ENCODE assay signal across 14 cellular contexts in genomic region chr20:1721687-1722512, GRCh38.
DNase-seq lines count a peak whose midpoint lies in the region; ATAC-seq and TF ChIP-seq lines count a peak whose summit lies in the region.
"Had no signal": no experiment of that assay in that cellular context is flagged by ENCODE, and none has a peak within 500 bp of the region (broad histone marks: within the 10 kb centered on the region; RNA-seq: fewer than 3 reads in every experiment).

No MANE protein-coding gene starts in this region.

- H3K36me3 Mint-ChIP-seq in activated CD8-positive, alpha-beta T cell treated with anti-CD3 and anti-CD28 coated beads for 36 hours (ENCODE audit: low read depth) = no peaks in the 10 kb centered on the region
- peaks cover 2% of the 10 kb centered on the region for H3K36me3 Mint-ChIP-seq in activated CD8-positive, alpha-beta T cell treated with anti-CD3 and anti-CD28 coated beads, Interleukin-2, amount 10 ng/mL, durations not matched to agents 7 days and 5 days (ENCODE audit: low read depth)
- H3K36me3 Mint-ChIP-seq in stimulated activated effector memory CD8-positive, alpha-beta T cell treated with anti-CD3 and anti-CD28 coated beads, Interleukin-12 subunit alpha, Interleukin-12 subunit beta, amount 100 ng/mL, for 72 hours = no peaks in the 10 kb centered on the region

- H3K9me3 Mint-ChIP-seq in activated CD8-positive, alpha-beta T cell treated with anti-CD3 and anti-CD28 coated beads for 36 hours = peaks cover 7% of the 10 kb centered on the region
- H3K9me3 Mint-ChIP-seq in activated CD8-positive, alpha-beta T cell treated with anti-CD3 and anti-CD28 coated beads, Interleukin-2, amount 10 ng/mL, durations not matched to agents 7 days and 5 days (ENCODE audit: insufficient read depth) = peaks cover 5% of the 10 kb centered on the region
- H3K9me3 Mint-ChIP-seq in stimulated activated effector memory CD8-positive, alpha-beta T cell treated with anti-CD3 and anti-CD28 coated beads, Interleukin-12 subunit alpha, Interleukin-12 subunit beta, amount 100 ng/mL, for 72 hours = peaks cover 5% of the 10 kb centered on the region

- H3K27ac Mint-ChIP-seq in activated CD8-positive, alpha-beta T cell treated with anti-CD3 and anti-CD28 coated beads for 36 hours = no peak overlapping the region
- no peak overlapping the region for H3K27ac Mint-ChIP-seq in activated CD8-positive, alpha-beta T cell treated with anti-CD3 and anti-CD28 coated beads, Interleukin-2, amount 10 ng/mL, durations not matched to agents 7 days and 5 days
- no peak overlapping the region for H3K27ac Mint-ChIP-seq in stimulated activated effector memory CD8-positive, alpha-beta T cell treated with anti-CD3 and anti-CD28 coated beads, Interleukin-12 subunit alpha, Interleukin-12 subunit beta, amount 100 ng/mL, for 72 hours
- H3K27ac Mint-ChIP-seq: activated T-helper 1 cell treated with anti-CD3 and anti-CD28 coated beads, Interleukin-12 subunit alpha, Interleukin-12 subunit beta, Interleukin-2, Interleukin-4 antibody, amounts not matched to agents 30 ng/mL and 10 ng/mL and 1 ng/mL, durations not matched to agents 14 hours and 24 hours and 36 hours had no signal

- TF ChIP-seq CTCF in activated CD8-positive, alpha-beta T cell treated with anti-CD3 and anti-CD28 coated beads for 36 hours (IDR thresholded peaks at IDR 0.05) = no peak

- H3K27me3 Mint-ChIP-seq in activated CD8-positive, alpha-beta T cell treated with anti-CD3 and anti-CD28 coated beads for 36 hours = no peaks in the 10 kb centered on the region
- H3K27me3 Mint-ChIP-seq in activated CD8-positive, alpha-beta T cell treated with anti-CD3 and anti-CD28 coated beads, Interleukin-2, amount 10 ng/mL, durations not matched to agents 7 days and 5 days (ENCODE audit: low read depth) = no peaks in the 10 kb centered on the region

- CTCF ChIA-PET in activated CD8-positive, alpha-beta T cell treated with anti-CD3 and anti-CD28 coated beads for 36 hours (lab: Charles Lee) = interaction anchor here (1.1 to 2.8 kb wide), 3 partner anchors 43 to 218 kb away, joined by 3 to 10 read pairs (median 6); no protein-coding TSS in a partner anchor
- CTCF ChIA-PET in activated CD8-positive, alpha-beta T cell treated with anti-CD3 and anti-CD28 coated beads, Interleukin-2, amount 10 ng/mL, durations not matched to agents 7 days and 5 days (lab: Charles Lee) = interaction anchor here (1.1 to 2.3 kb wide), 2 partner anchors 55 to 213 kb away, joined by 3 to 7 read pairs; no protein-coding TSS in a partner anchor
- CTCF ChIA-PET in HEK293T (lab: Yijun Ruan, JAX) = no interaction called here

- DNase-seq in activated CD8-positive, alpha-beta T cell treated with anti-CD3 and anti-CD28 coated beads for 36 hours = peak; percentile 39
- no peak for DNase-seq in activated CD8-positive, alpha-beta T cell treated with anti-CD3 and anti-CD28 coated beads, Interleukin-2, amount 10 ng/mL, durations not matched to agents 7 days and 5 days
- DNase-seq in RPMI8226 = peak; percentile 87
- DNase-seq in stimulated activated effector memory CD8-positive, alpha-beta T cell treated with anti-CD3 and anti-CD28 coated beads, Interleukin-12 subunit alpha, Interleukin-12 subunit beta, amount 100 ng/mL, for 72 hours (ENCODE audit: low spot score in 2 of 2) = no peak
- DNase-seq in HEK293T (ENCODE audit: extremely low spot score) = no peak
- DNase-seq in COLO668 (lab: John Stamatoyannopoulos, UW; ENCODE audit: unreplicated experiment) = no peak
- DNase-seq in NCI-H446 treated with DMSO at 0.1 percent for 48 hours (lab: John Stamatoyannopoulos, UW) = no peak
- DNase-seq: kidney, NCI-H2029 treated with DMSO at 0.1 percent for 48 hours, NCI-H774, upper lobe of left lung had no signal

- intact Hi-C loops in activated CD8-positive, alpha-beta T cell treated with anti-CD3 and anti-CD28 coated beads for 36 hours (cut with micrococcal nuclease) = no loop called here

- H3K4me3 Mint-ChIP-seq in activated CD8-positive, alpha-beta T cell treated with anti-CD3 and anti-CD28 coated beads for 36 hours = no peak overlapping the region
- H3K4me3 Mint-ChIP-seq in activated CD8-positive, alpha-beta T cell treated with anti-CD3 and anti-CD28 coated beads, Interleukin-2, amount 10 ng/mL, durations not matched to agents 7 days and 5 days = no peak overlapping the region
- H3K4me3 Mint-ChIP-seq in stimulated activated effector memory CD8-positive, alpha-beta T cell treated with anti-CD3 and anti-CD28 coated beads, Interleukin-12 subunit alpha, Interleukin-12 subunit beta, amount 100 ng/mL, for 72 hours = no peak overlapping the region
- H3K4me3 Mint-ChIP-seq: activated T-helper 1 cell treated with anti-CD3 and anti-CD28 coated beads, Interleukin-12 subunit alpha, Interleukin-12 subunit beta, Interleukin-2, Interleukin-4 antibody, amounts not matched to agents 30 ng/mL and 10 ng/mL and 1 ng/mL, durations not matched to agents 14 hours and 24 hours and 36 hours had no signal

- ATAC-seq in activated CD8-positive, alpha-beta T cell treated with anti-CD3 and anti-CD28 coated beads for 36 hours = peak; percentile 73
- ATAC-seq in activated CD8-positive, alpha-beta T cell treated with anti-CD3 and anti-CD28 coated beads, Interleukin-2, amount 10 ng/mL, durations not matched to agents 7 days and 5 days = no peak
- ATAC-seq in HG02870 (IDR thresholded peaks at IDR 0.05; ENCODE audit: unreplicated experiment) = peak; percentile 71
- peak; percentile 56 for ATAC-seq in stimulated activated effector memory CD8-positive, alpha-beta T cell treated with anti-CD3 and anti-CD28 coated beads, Interleukin-12 subunit alpha, Interleukin-12 subunit beta, amount 100 ng/mL, for 72 hours
- ATAC-seq: K562 had no signal

- POLR2A ChIA-PET in activated CD8-positive, alpha-beta T cell treated with anti-CD3 and anti-CD28 coated beads for 36 hours (lab: Charles Lee) = interaction anchor here (1.0 kb wide), 1 partner anchor 57 kb away, joined by 3 read pairs; no protein-coding TSS in a partner anchor
- POLR2A ChIA-PET in activated CD8-positive, alpha-beta T cell treated with anti-CD3 and anti-CD28 coated beads, Interleukin-2, amount 10 ng/mL, durations not matched to agents 7 days and 5 days (lab: Charles Lee) = no interaction called here
- POLR2A ChIA-PET in HEK293T (lab: Yijun Ruan, JAX) = no interaction called here

- H3K4me1 Mint-ChIP-seq in activated CD8-positive, alpha-beta T cell treated with anti-CD3 and anti-CD28 coated beads for 36 hours (ENCODE audit: low read depth) = peaks cover 18% of the 10 kb centered on the region
- peaks cover 16% of the 10 kb centered on the region for H3K4me1 Mint-ChIP-seq in activated CD8-positive, alpha-beta T cell treated with anti-CD3 and anti-CD28 coated beads, Interleukin-2, amount 10 ng/mL, durations not matched to agents 7 days and 5 days (ENCODE audit: low read depth)
- H3K4me1 Mint-ChIP-seq in stimulated activated effector memory CD8-positive, alpha-beta T cell treated with anti-CD3 and anti-CD28 coated beads, Interleukin-12 subunit alpha, Interleukin-12 subunit beta, amount 100 ng/mL, for 72 hours = peaks cover 4% of the 10 kb centered on the region

TF ChIP-seq in HEK293T, 16 proteins besides CTCF, POLR2A, EP300 and RAD21:
- TF ChIP-seq FOXA1 (IDR thresholded peaks at IDR 0.05) (no peak), ZNF384 (IDR thresholded peaks at IDR 0.05) (no peak), NFRKB (IDR thresholded peaks at IDR 0.05) (no peak), ELF4 (IDR thresholded peaks at IDR 0.05) (no peak)

Comparison
In these comparisons a context has a peak if more than half of its experiments do, and no peak if none do; other contexts are left out.
1. DNase-seq: peak in activated CD8-positive, alpha-beta T cell treated with anti-CD3 and anti-CD28 coated beads for 36 hours (single experiment) and RPMI8226 (single experiment); none in activated CD8-positive, alpha-beta T cell treated with anti-CD3 and anti-CD28 coated beads, Interleukin-2, amount 10 ng/mL, durations not matched to agents 7 days and 5 days (single experiment), stimulated activated effector memory CD8-positive, alpha-beta T cell treated with anti-CD3 and anti-CD28 coated beads, Interleukin-12 subunit alpha, Interleukin-12 subunit beta, amount 100 ng/mL, for 72 hours (0 of 2), HEK293T (single experiment), COLO668 (single experiment) and NCI-H446 treated with DMSO at 0.1 percent for 48 hours (single experiment).